ENCODE assay signal across 1 cellular context in genomic region chr14:92039720-92040430, GRCh38.
TF ChIP-seq lines count a peak whose summit lies in the region.

TRIP11 (minus strand) TSS chr14:92040059; CDS start chr14:92039685, 374 bp downstream.

TF ChIP-seq in HepG2, 621 proteins besides CTCF, POLR2A, EP300 and RAD21 (continued from another document and continues in another):
- no peak; the same call in 1 of the 2 replicates for TF ChIP-seq TIGD3 (CRISPR knock-in tag; IDR thresholded peaks at IDR 0.05; ENCODE audit: borderline replicate concordance)
- TF ChIP-seq ZNF558 (CRISPR knock-in tag; IDR thresholded peaks at IDR 0.05; ENCODE audit: borderline replicate concordance) = peak; percentile 88; the same call in 1 of the 2 replicates
- TF ChIP-seq ATF6 (CRISPR knock-in tag; conservative IDR thresholded peaks at IDR 0.05) = no peak
- TF ChIP-seq NFE2L2 (IDR thresholded peaks at IDR 0.05; ENCODE audit: low read length) = no peak
- peak; percentile 52; the same call in 1 of the 2 replicates for TF ChIP-seq RXRB (CRISPR knock-in tag; IDR thresholded peaks at IDR 0.05; ENCODE audit: borderline replicate concordance)
- no peak for TF ChIP-seq FOXM1 (CRISPR knock-in tag; IDR thresholded peaks at IDR 0.05)
- peak; percentile 83 for TF ChIP-seq NAIF1 (CRISPR knock-in tag; IDR thresholded peaks at IDR 0.05; ENCODE audit: borderline replicate concordance)
- peak; percentile 55; the same call in 1 of the 2 replicates for TF ChIP-seq ATF2 (CRISPR knock-in tag; IDR thresholded peaks at IDR 0.05)
- TF ChIP-seq ZNF644 (CRISPR knock-in tag; IDR thresholded peaks at IDR 0.05; ENCODE audit: low read depth) = no peak
- TF ChIP-seq RBFOX2 (IDR thresholded peaks at IDR 0.05; ENCODE audit: low read depth, low read length) = peak; percentile 96
- TF ChIP-seq FOXA3 (CRISPR knock-in tag; IDR thresholded peaks at IDR 0.05) = peak; percentile 56
- TF ChIP-seq MYC (CRISPR knock-in tag; IDR thresholded peaks at IDR 0.05; ENCODE audit: borderline replicate concordance) = peak; percentile 83; the same call in 1 of the 2 replicates
- peak; percentile 59; the same call in 1 of the 2 replicates for TF ChIP-seq FOXC1 (CRISPR knock-in tag; IDR thresholded peaks at IDR 0.05; ENCODE audit: borderline replicate concordance)
- TF ChIP-seq ZSCAN20 (CRISPR knock-in tag; IDR thresholded peaks at IDR 0.05; ENCODE audit: borderline replicate concordance) = 0 out of 2 replicates have a peak, but pooled peaks have one; percentile 75
- TF ChIP-seq SKI (IDR thresholded peaks at IDR 0.05; ENCODE audit: partially characterized antibody) = peak; percentile 41
- 0 out of 2 replicates have a peak, but pooled peaks have one; percentile 5 for TF ChIP-seq ZNF629 (CRISPR knock-in tag; conservative IDR thresholded peaks at IDR 0.05)
- peak; percentile 61; the same call in 1 of the 2 replicates for TF ChIP-seq ZNF776 (CRISPR knock-in tag; IDR thresholded peaks at IDR 0.05)
- TF ChIP-seq RNF2 (conservative IDR thresholded peaks at IDR 0.05; ENCODE audit: low read depth) = peak; percentile 42; the same call in 1 of the 2 replicates
- no peak; the same call in 1 of the 2 replicates for TF ChIP-seq ZSCAN12 (CRISPR knock-in tag; IDR thresholded peaks at IDR 0.05)
- no peak for TF ChIP-seq EZH2 (conservative IDR thresholded peaks at IDR 0.05; ENCODE audit: low read depth, low read length)
- peak; percentile 89 for TF ChIP-seq SPEN (CRISPR knock-in tag; IDR thresholded peaks at IDR 0.05; ENCODE audit: low read depth)
- peak; percentile 73; the same call in 1 of the 2 replicates for TF ChIP-seq ZBTB2 (CRISPR knock-in tag; IDR thresholded peaks at IDR 0.05; ENCODE audit: low read depth)
- peak; percentile 88 for TF ChIP-seq MED8 (CRISPR knock-in tag; IDR thresholded peaks at IDR 0.05; ENCODE audit: insufficient replicate concordance)
- no peak for TF ChIP-seq SCMH1 (CRISPR knock-in tag; IDR thresholded peaks at IDR 0.05; ENCODE audit: borderline replicate concordance)
- no peak for TF ChIP-seq ZNF496 (CRISPR knock-in tag; IDR thresholded peaks at IDR 0.05; ENCODE audit: insufficient replicate concordance)
- peak; percentile 67; the same call in 1 of the 2 replicates for TF ChIP-seq ZNF205 (CRISPR knock-in tag; IDR thresholded peaks at IDR 0.05)
- peak; percentile 80; the same call in 1 of the 2 replicates for TF ChIP-seq PHF21A (CRISPR knock-in tag; IDR thresholded peaks at IDR 0.05)
- TF ChIP-seq PHB2 (IDR thresholded peaks at IDR 0.05; ENCODE audit: partially characterized antibody) = no peak
- peak; percentile 82 for TF ChIP-seq ZBTB42 (CRISPR knock-in tag; IDR thresholded peaks at IDR 0.05)
- TF ChIP-seq MEIS2 (CRISPR knock-in tag; IDR thresholded peaks at IDR 0.05) = peak; percentile 71; the same call in 1 of the 2 replicates
- no peak for TF ChIP-seq ZNF660 (CRISPR knock-in tag; IDR thresholded peaks at IDR 0.05; ENCODE audit: borderline replicate concordance, low read depth)
- peak; percentile 88; the same call in 1 of the 2 replicates for TF ChIP-seq ZIK1 (CRISPR knock-in tag; IDR thresholded peaks at IDR 0.05; ENCODE audit: borderline replicate concordance, low read depth)
- TF ChIP-seq BCL6 (CRISPR knock-in tag; IDR thresholded peaks at IDR 0.05) = peak; percentile 34; the same call in 1 of the 2 replicates
- peak; percentile 58; the same call in 1 of the 2 replicates for TF ChIP-seq ZNF292 (CRISPR knock-in tag; IDR thresholded peaks at IDR 0.05; ENCODE audit: borderline replicate concordance, low read depth)
- peak; percentile 38; the same call in 1 of the 2 replicates for TF ChIP-seq ZNF788 (CRISPR knock-in tag; IDR thresholded peaks at IDR 0.05; ENCODE audit: borderline replicate concordance)
- TF ChIP-seq NFE2 (CRISPR knock-in tag; IDR thresholded peaks at IDR 0.05) = no peak
- TF ChIP-seq ZNF232 (CRISPR knock-in tag; IDR thresholded peaks at IDR 0.05; ENCODE audit: borderline replicate concordance) = peak; percentile 68; the same call in 1 of the 2 replicates
- no peak for TF ChIP-seq FOXO4 (CRISPR knock-in tag; conservative IDR thresholded peaks at IDR 0.05)
- no peak for TF ChIP-seq CBX2 (IDR thresholded peaks at IDR 0.05; ENCODE audit: low read depth, low read length)
- no peak for TF ChIP-seq CBX2 (CRISPR knock-in tag; IDR thresholded peaks at IDR 0.05; ENCODE audit: low read depth)
- no peak; the same call in 1 of the 2 replicates for TF ChIP-seq HMG20B (CRISPR knock-in tag; conservative IDR thresholded peaks at IDR 0.05)
- 0 out of 2 replicates have a peak, but pooled peaks have one; percentile 17 for TF ChIP-seq ETV6 (CRISPR knock-in tag; conservative IDR thresholded peaks at IDR 0.05)
- TF ChIP-seq ZNF878 (CRISPR knock-in tag; IDR thresholded peaks at IDR 0.05) = peak; percentile 70; the same call in 1 of the 2 replicates
- 0 out of 2 replicates have a peak, but pooled peaks have one; percentile 33 for TF ChIP-seq ZFAT (CRISPR knock-in tag; conservative IDR thresholded peaks at IDR 0.05)
- peak; percentile 99 for TF ChIP-seq PHF8 (CRISPR knock-in tag; IDR thresholded peaks at IDR 0.05)
- no peak for TF ChIP-seq ZBTB20 (CRISPR knock-in tag; IDR thresholded peaks at IDR 0.05; ENCODE audit: borderline replicate concordance, low read depth)
- TF ChIP-seq RERE (CRISPR knock-in tag; IDR thresholded peaks at IDR 0.05; ENCODE audit: low read depth) = 0 out of 2 replicates have a peak, but pooled peaks have one; percentile 29
- peak; percentile 80 for TF ChIP-seq ZNF777 (CRISPR knock-in tag; IDR thresholded peaks at IDR 0.05)
- TF ChIP-seq ZNF816 (CRISPR knock-in tag; IDR thresholded peaks at IDR 0.05; ENCODE audit: borderline replicate concordance) = peak; percentile 76; the same call in 1 of the 2 replicates
- TF ChIP-seq HDAC1 (CRISPR knock-in tag; IDR thresholded peaks at IDR 0.05) = peak; percentile 88
- no peak for TF ChIP-seq ARHGAP35 (CRISPR knock-in tag; IDR thresholded peaks at IDR 0.05; ENCODE audit: borderline replicate concordance)
- no peak for TF ChIP-seq KAT7 (CRISPR knock-in tag; IDR thresholded peaks at IDR 0.05; ENCODE audit: borderline replicate concordance)
- peak; percentile 84; the same call in 1 of the 2 replicates for TF ChIP-seq ZNF333 (CRISPR knock-in tag; IDR thresholded peaks at IDR 0.05; ENCODE audit: borderline replicate concordance)
- TF ChIP-seq ZNF773 (CRISPR knock-in tag; IDR thresholded peaks at IDR 0.05; ENCODE audit: borderline replicate concordance) = peak; percentile 58; the same call in 1 of the 2 replicates
- TF ChIP-seq CCAR2 (optimal IDR thresholded peaks at IDR 0.05; ENCODE audit: low read depth, low read length) = no peak
- TF ChIP-seq KDM1A (CRISPR knock-in tag; IDR thresholded peaks at IDR 0.05) = no peak
- peak; percentile 95 for TF ChIP-seq GATAD1 (CRISPR knock-in tag; IDR thresholded peaks at IDR 0.05)
- no peak for TF ChIP-seq ZNF75D (CRISPR knock-in tag; IDR thresholded peaks at IDR 0.05; ENCODE audit: borderline replicate concordance)
- no peak for TF ChIP-seq HNRNPK (IDR thresholded peaks at IDR 0.05; ENCODE audit: low read depth, low read length, poor library complexity, severe bottlenecking)
- TF ChIP-seq SALL2 (CRISPR knock-in tag; IDR thresholded peaks at IDR 0.05) = peak; percentile 70
- TF ChIP-seq ZNF619 (CRISPR knock-in tag; IDR thresholded peaks at IDR 0.05) = peak; percentile 76
